ENCODE assay signal across 11 cellular contexts in the genomic region with DNA sequence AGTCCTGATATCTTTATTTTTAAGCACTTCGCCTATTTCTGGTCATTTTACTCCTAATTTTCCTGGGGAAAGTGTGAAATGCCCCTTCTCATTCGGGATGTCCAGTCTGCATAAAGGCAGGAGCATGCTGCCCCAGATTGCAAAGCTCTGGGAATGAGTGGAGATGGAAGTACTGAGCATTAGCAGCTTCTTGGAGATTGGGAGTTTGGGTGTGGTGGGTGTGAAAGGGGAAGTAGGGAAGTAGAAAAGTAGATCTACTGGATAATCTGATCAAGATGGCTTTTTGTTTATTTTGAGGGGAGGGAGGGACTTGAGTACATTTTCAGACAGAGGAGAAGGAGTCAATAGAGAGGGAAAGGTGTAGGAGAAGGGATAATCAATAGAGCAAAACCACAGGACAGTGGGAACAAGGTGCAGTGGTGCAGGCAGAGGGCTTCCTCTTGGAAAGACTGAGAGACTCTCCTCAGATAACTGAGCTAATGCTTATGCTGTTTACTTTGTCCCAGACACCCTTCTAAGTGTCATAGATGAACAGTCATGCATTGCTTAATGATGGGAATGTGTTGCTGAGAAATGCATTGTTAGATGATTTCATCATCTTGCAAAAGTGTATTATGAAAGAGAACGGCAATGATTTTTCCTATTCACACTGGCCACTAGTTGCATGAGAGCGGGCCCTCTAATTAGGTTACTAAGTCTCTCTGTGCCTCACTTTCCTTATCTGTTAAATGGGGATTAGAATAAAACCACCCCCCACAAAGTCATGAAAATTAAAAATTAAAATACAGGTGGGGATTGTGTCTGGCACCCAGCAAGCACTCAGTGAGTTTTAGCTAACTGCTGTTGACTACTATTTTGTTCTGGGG. TPM values are rescaled to one million over a fixed set of nuclear protein-coding genes. Genes with fewer than 3 reads are reported as not detected.
DNase-seq lines count a peak whose midpoint lies in the region; ATAC-seq and TF ChIP-seq lines count a peak whose summit lies in the region.
"Had no signal": no experiment of that assay in that cellular context is flagged by ENCODE, and none has a peak within 500 bp of the region (broad histone marks: within the 10 kb centered on the region; RNA-seq: fewer than 3 reads in every experiment).

No MANE protein-coding gene starts in this region.

- H3K4me1 Mint-ChIP-seq in CD14-positive monocyte, result peaks cover 17% of the 10 kb centered on the region
- peaks cover 8 to 20% of the 10 kb centered on the region in 2 donors for H3K4me1 Mint-ChIP-seq in stimulated activated naive B cell treated with anti-CD40 and anti-IgM and Interleukin-4, amounts not matched to agents 10 μg/mL and 1 μg/mL and 100 μg/mL, for 72 hours
- H3K4me1 Mint-ChIP-seq: GM23338 had no signal

- no peak overlapping the region for H3K4me3 ChIP-seq in epithelial cell of esophagus (ENCODE audit: low read length)
- H3K4me3 ChIP-seq: GM23338 had no signal

- intact Hi-C loops in CD14-positive monocyte (cut with micrococcal nuclease), result no loop called here

- H3K36me3 Mint-ChIP-seq in CD14-positive monocyte, result no peaks in the 10 kb centered on the region
- peaks cover 6% of the 10 kb centered on the region in 2 donors for H3K36me3 Mint-ChIP-seq in stimulated activated naive B cell treated with anti-CD40 and anti-IgM and Interleukin-4, amounts not matched to agents 10 μg/mL and 1 μg/mL and 100 μg/mL, for 72 hours

- peak; percentile 15 for TF ChIP-seq CTCF in CD14-positive monocyte (IDR thresholded peaks at IDR 0.05)
- peak; percentile 47 for TF ChIP-seq CTCF in epithelial cell of esophagus (IDR thresholded peaks at IDR 0.05; ENCODE audit: insufficient read depth, low read depth, low read length, missing control alignments)
- TF ChIP-seq CTCF in GM13977 (IDR thresholded peaks at IDR 0.05; ENCODE audit: extremely low read depth, insufficient read depth, missing control alignments), result no peak

- peak overlapping the region; percentile 87 to 97 (median 95) for H3K27ac Mint-ChIP-seq in CD14-positive monocyte
- H3K27ac Mint-ChIP-seq in stimulated activated naive B cell treated with anti-CD40 and anti-IgM and Interleukin-4, amounts not matched to agents 10 μg/mL and 1 μg/mL and 100 μg/mL, for 72 hours, result no peak overlapping the region
- H3K27ac Mint-ChIP-seq: GM23338 had no signal

- H3K27me3 Mint-ChIP-seq in CD14-positive monocyte (ENCODE audit: low read depth in 3 of 3), result peaks cover 0 to 1% (median 1%) of the 10 kb centered on the region in 3 donors
- H3K27me3 Mint-ChIP-seq in stimulated activated naive B cell treated with anti-CD40 and anti-IgM and Interleukin-4, amounts not matched to agents 10 μg/mL and 1 μg/mL and 100 μg/mL, for 72 hours, result no peaks in the 10 kb centered on the region

- peak overlapping the region in 1 of 2 donors; percentile 31 for H3K4me3 Mint-ChIP-seq in CD14-positive monocyte
- no peak overlapping the region for H3K4me3 Mint-ChIP-seq in stimulated activated naive B cell treated with anti-CD40 and anti-IgM and Interleukin-4, amounts not matched to agents 10 μg/mL and 1 μg/mL and 100 μg/mL, for 72 hours
- H3K4me3 Mint-ChIP-seq: GM23338 had no signal

- ATAC-seq in stimulated activated naive B cell treated with anti-CD40 and anti-IgM and Interleukin-4, amounts not matched to agents 10 μg/mL and 1 μg/mL and 100 μg/mL, for 72 hours (replicated peaks), result no peak
- ATAC-seq: GM23338 had no signal

- peaks cover 0 to 4% (median 0%) of the 10 kb centered on the region in 7 donors for H3K9me3 Mint-ChIP-seq in CD14-positive monocyte
- peaks cover 0 to 1% of the 10 kb centered on the region in 2 donors for H3K9me3 Mint-ChIP-seq in stimulated activated naive B cell treated with anti-CD40 and anti-IgM and Interleukin-4, amounts not matched to agents 10 μg/mL and 1 μg/mL and 100 μg/mL, for 72 hours

- in situ Hi-C loops in GM13977 (cut with MboI; ENCODE audit: low pct_unique_long_range_greater_than_20kb, low sequenced_read_pairs, unreplicated experiment), result no loop called here

- no peak for DNase-seq in CD14-positive monocyte (ENCODE audit: low spot score)
- DNase-seq in NCI-H2107 treated with DMSO at 0.1 percent for 48 hours (lab: John Stamatoyannopoulos, UW; ENCODE audit: unreplicated experiment), result peak; percentile 80
- DNase-seq in epithelial cell of esophagus (ENCODE audit: low read depth), result peak; percentile 95
- peak; percentile 89 for DNase-seq in non-pigmented ciliary epithelial cell (ENCODE audit: low read depth)
- no peak for DNase-seq in NOMO-1 treated with DMSO at 0.1 percent for 48 hours (lab: John Stamatoyannopoulos, UW; ENCODE audit: unreplicated experiment)
- no peak for DNase-seq in GM13977 (ENCODE audit: low spot score)
- no peak for DNase-seq in NCI-H1694 treated with DMSO at 0.1 percent for 48 hours (lab: John Stamatoyannopoulos, UW)
- DNase-seq in stimulated activated naive B cell treated with anti-CD40 and anti-IgM and Interleukin-4, amounts not matched to agents 10 μg/mL and 1 μg/mL and 100 μg/mL, for 72 hours, result no peak
- DNase-seq: activated CD8-positive, alpha-beta memory T cell treated with anti-CD3 and anti-CD28 coated beads for 24 hours; NCI-H1436 treated with DMSO at 0.1 percent for 48 hours had no signal

RNA-seq across cellular contexts. Expression of a gene that starts 45.5 kb away (rescaled TPM):
- under 1 TPM in 1 of 2 donors, not detected in 1; 0.08 TPM for polyA plus RNA-seq in CD14-positive monocyte

Comparison
In these comparisons a context has a peak if more than half of its experiments do, and no peak if none do; other contexts are left out.
1. DNase-seq: peak in NCI-H2107 treated with DMSO at 0.1 percent for 48 hours (single experiment), epithelial cell of esophagus (single experiment) and non-pigmented ciliary epithelial cell (single experiment); none in CD14-positive monocyte (single experiment), NOMO-1 treated with DMSO at 0.1 percent for 48 hours (single experiment), GM13977 (single experiment), NCI-H1694 treated with DMSO at 0.1 percent for 48 hours (single experiment) and stimulated activated naive B cell treated with anti-CD40 and anti-IgM and Interleukin-4, amounts not matched to agents 10 μg/mL and 1 μg/mL and 100 μg/mL, for 72 hours (single experiment).